ENCODE assay signal across 8 cellular contexts in the genomic region with DNA sequence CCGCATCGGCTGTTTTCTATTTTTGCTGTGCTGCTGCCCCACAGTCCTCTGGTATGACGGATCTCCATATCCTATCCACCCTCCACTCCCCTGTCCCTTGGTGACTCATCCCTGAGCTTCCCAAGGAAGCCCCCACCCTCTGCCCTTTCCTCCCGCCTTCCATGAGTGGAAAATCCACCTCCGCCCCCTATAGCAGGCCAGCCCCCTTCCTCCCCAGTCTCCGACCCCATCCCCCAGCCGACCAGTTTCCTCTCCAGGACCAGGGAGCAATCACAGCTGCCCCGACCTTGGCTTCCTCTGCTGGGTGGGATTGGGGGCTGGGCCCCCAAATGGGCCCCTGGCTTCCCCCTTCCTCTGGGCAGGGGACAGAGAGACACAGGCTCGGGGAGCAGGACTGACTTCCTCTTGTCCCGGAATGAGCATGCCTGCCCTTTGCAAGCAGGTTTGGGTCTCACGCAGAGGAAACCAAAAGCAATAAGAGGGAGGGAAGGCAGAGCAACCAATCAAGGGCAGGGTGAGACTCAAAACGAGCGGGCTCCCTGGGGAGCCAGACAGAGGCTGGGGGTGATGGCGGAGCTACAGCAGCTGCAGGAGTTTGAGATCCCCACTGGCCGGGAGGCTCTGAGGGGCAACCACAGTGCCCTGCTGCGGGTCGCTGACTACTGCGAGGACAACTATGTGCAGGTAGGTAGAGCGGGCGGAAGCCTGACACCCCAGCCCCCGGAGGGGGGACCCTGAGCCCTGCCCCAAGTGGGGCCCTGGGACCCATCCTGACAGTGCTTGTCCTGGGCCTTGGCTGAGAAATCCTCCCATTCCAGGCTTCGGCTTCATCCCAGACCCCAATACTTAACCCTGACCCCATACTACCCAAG. TPM values are rescaled to one million over a fixed set of nuclear protein-coding genes. Genes with fewer than 3 reads are reported as not detected.
DNase-seq lines count a peak whose midpoint lies in the region; ATAC-seq and TF ChIP-seq lines count a peak whose summit lies in the region.

ABI3 (plus strand) TSS at position 550 of the 872 bp plus-strand sequence; CDS start at position 568, 18 bp downstream.
GNGT2 (minus strand) TSS at position 417 of the 872 bp plus-strand sequence. CDS start 3,152 bp downstream, outside the sequence.

- H3K27ac Mint-ChIP-seq in CD14-positive monocyte: peak within 1 kb of the TSS; percentile 15 to 89 (median 82)
- H3K27ac Mint-ChIP-seq in type B pancreatic cell: no peak within 1 kb of the TSS

- peak within 1 kb of the TSS; percentile 24 for H3K9ac ChIP-seq in rectal smooth muscle tissue (ENCODE audit: low read length)

- peaks cover 20% of the 10 kb centered on the region in 2 donors for H3K36me3 Mint-ChIP-seq in CD14-positive monocyte
- no peaks in the 10 kb centered on the region for H3K36me3 Mint-ChIP-seq in type B pancreatic cell

- DNase-seq in CD14-positive monocyte (ENCODE audit: low spot score) (peak; percentile 61), fibroblast of mammary gland (ENCODE audit: low read depth) (peak; percentile 38), DMS79 (lab: John Stamatoyannopoulos, UW) (no peak), type B pancreatic cell (ENCODE audit: extremely low spot score, unreplicated experiment) (no peak)
- peak; percentile 45 to 51 for DNase-seq in activated CD4-positive, alpha-beta T cell treated with anti-CD3 and anti-CD28 coated beads, Interleukin-2, amount 50 U/mL, for 4 hours

- no peak for TF ChIP-seq CTCF in CD14-positive monocyte (IDR thresholded peaks at IDR 0.05)
- no peak for TF ChIP-seq CTCF in fibroblast of mammary gland (conservative IDR thresholded peaks at IDR 0.05; ENCODE audit: control insufficient read depth, insufficient read depth, low read depth, low read length)
- TF ChIP-seq CTCF in type B pancreatic cell (conservative IDR thresholded peaks at IDR 0.05): no peak

- H3K4me3 ChIP-seq in fibroblast of mammary gland (ENCODE audit: control insufficient read depth, low read depth, low read length) (no peak within 1 kb of the TSS), rectal smooth muscle tissue (ENCODE audit: low read length) (peak within 1 kb of the TSS; percentile 53)

- peak within 1 kb of the TSS; percentile 30 for H3K27ac ChIP-seq in rectal smooth muscle tissue (ENCODE audit: low read depth, low read length)

- ATAC-seq in GM19455 (IDR thresholded peaks at IDR 0.05; ENCODE audit: unreplicated experiment): peak; percentile 68
- ATAC-seq in HG03571 (IDR thresholded peaks at IDR 0.05; ENCODE audit: unreplicated experiment): peak; percentile 64

- H3K4me1 ChIP-seq in rectal smooth muscle tissue (ENCODE audit: control insufficient read depth, insufficient read depth, low read length): no peaks in the 10 kb centered on the region

- no peaks in the 10 kb centered on the region for H3K27me3 ChIP-seq in rectal smooth muscle tissue (ENCODE audit: control insufficient read depth, insufficient read depth, low read length)

- peaks cover 74% of the 10 kb centered on the region for H3K4me1 Mint-ChIP-seq in CD14-positive monocyte
- H3K4me1 Mint-ChIP-seq in type B pancreatic cell (ENCODE audit: unreplicated experiment): peaks cover 5% of the 10 kb centered on the region

- H3K9me3 Mint-ChIP-seq in CD14-positive monocyte (peaks cover 0 to 2% (median 0%) of the 10 kb centered on the region in 7 donors), type B pancreatic cell (no peaks in the 10 kb centered on the region)

- no peaks in the 10 kb centered on the region for H3K36me3 ChIP-seq in rectal smooth muscle tissue (ENCODE audit: control insufficient read depth, insufficient read depth, low read length)

- H3K27me3 Mint-ChIP-seq in CD14-positive monocyte (ENCODE audit: low read depth in 3 of 3) (peaks cover 2 to 7% (median 3%) of the 10 kb centered on the region in 3 donors), type B pancreatic cell (peaks cover 49% of the 10 kb centered on the region)

- H3K4me3 Mint-ChIP-seq in CD14-positive monocyte: peak within 1 kb of the TSS; percentile 82 to 92
- no peak within 1 kb of the TSS for H3K4me3 Mint-ChIP-seq in type B pancreatic cell

- intact Hi-C loops in CD14-positive monocyte (cut with micrococcal nuclease): no loop called here

RNA-seq across cellular contexts. Expression of gene ABI3, which starts in this region (rescaled TPM):
- polyA plus RNA-seq in CD14-positive monocyte: 10 to 100 TPM; 43.2 to 90.6 TPM
- total RNA-seq in type B pancreatic cell (ENCODE audit: low replicate concordance): 0.31 TPM in 1 of 2 replicates, not detected in the other

RNA-seq across cellular contexts. Expression of gene GNGT2, which starts in this region (rescaled TPM):
- 10 to 100 TPM; 16.7 to 25.1 TPM for polyA plus RNA-seq in CD14-positive monocyte
- 0.34 TPM in 1 of 2 replicates, not detected in the other for total RNA-seq in type B pancreatic cell (ENCODE audit: low replicate concordance)

Comparison
In these comparisons a context has a peak if more than half of its experiments do, and no peak if none do; other contexts are left out.
1. DNase-seq: peak in CD14-positive monocyte (single experiment), activated CD4-positive, alpha-beta T cell treated with anti-CD3 and anti-CD28 coated beads, Interleukin-2, amount 50 U/mL, for 4 hours (2 of 2) and fibroblast of mammary gland (single experiment); none in DMS79 (single experiment) and type B pancreatic cell (single experiment).